24 cellular contexts compared by ENCODE assay signal in the genomic region with DNA sequence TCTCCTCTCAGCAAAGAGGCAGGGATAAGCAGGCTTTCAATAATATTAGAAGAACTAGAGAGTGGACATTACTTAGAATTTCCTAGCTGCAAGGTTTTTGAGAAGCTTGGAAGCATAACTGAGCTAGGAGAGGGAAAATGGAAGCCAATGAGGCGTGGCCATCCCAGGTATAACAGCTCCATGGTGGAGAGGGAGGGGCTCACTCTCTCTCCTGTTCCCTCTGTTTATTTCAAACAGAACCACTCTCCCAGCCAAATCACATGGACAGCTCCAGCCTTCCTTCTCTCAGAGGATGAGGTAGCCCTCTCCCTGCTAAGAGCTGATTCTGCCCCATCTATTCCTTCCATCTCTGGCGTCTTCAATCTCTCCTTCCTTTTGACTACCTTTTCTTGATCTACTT.
"Had no signal": no experiment of that assay in that cellular context is flagged by ENCODE, and none has a peak within 500 bp of the region (broad histone marks: within the 10 kb centered on the region; RNA-seq: fewer than 3 reads in every experiment).

No MANE protein-coding gene starts in this region.

- H3K27me3 Mint-ChIP-seq: stimulated activated naive CD8-positive, alpha-beta T cell treated with anti-CD3 and anti-CD28 coated beads, Interleukin-15, amount 100 ng/mL, for 72 hours; stimulated activated naive CD8-positive, alpha-beta T cell treated with anti-CD3 and anti-CD28 coated beads, Interleukin-15, Interleukin-2, amounts not matched to agents 100 ng/mL and 50 ng/mL, for 24 hours had no signal

- DNase-seq: stimulated activated CD4-positive, alpha-beta T cell treated with anti-CD3 and anti-CD28 coated beads, Interleukin-2, amount 100 ng/mL, for 48 hours; stimulated activated CD4-positive, alpha-beta T cell treated with anti-CD3 and anti-CD28 coated beads, Interleukin-4, amount 100 ng/mL, for 1 hour; stimulated activated CD4-positive, alpha-beta T cell treated with anti-CD3 and anti-CD28 coated beads, Interleukin-4, amount 100 ng/mL, for 24 hours; stimulated activated CD4-positive, alpha-beta T cell treated with anti-CD3 and anti-CD28 coated beads, Interleukin-4, amount 100 ng/mL, for 4 hours; stimulated activated CD8-positive, alpha-beta memory T cell treated with anti-CD3 and anti-CD28 coated beads, Interleukin-4, amount 100 ng/mL, for 48 hours; stimulated activated naive B cell treated with anti-CD40 and anti-IgM and Interleukin-4, amounts not matched to agents 10 μg/mL and 1 μg/mL and 100 μg/mL, for 72 hours; stimulated activated naive CD4-positive, alpha-beta T cell; stimulated activated naive CD4-positive, alpha-beta T cell treated with Interleukin-2 at 50 U/mL for 16 hours; stimulated activated naive CD8-positive, alpha-beta T cell treated with anti-CD3 and anti-CD28 coated beads, Interleukin-15, amount 100 ng/mL, for 72 hours; stimulated activated naive CD8-positive, alpha-beta T cell treated with anti-CD3 and anti-CD28 coated beads, Interleukin-15, Interleukin-2, amounts not matched to agents 100 U/mL and 50 U/mL, for 24 hours; stomach; substantia nigra; testis; thyroid gland; tibial artery; transverse colon; trophoblast cell; upper lobe of left lung; upper lobe of right lung; uterus had no signal

- H3K27ac Mint-ChIP-seq: stimulated activated effector memory CD8-positive, alpha-beta T cell treated with anti-CD3 and anti-CD28 coated beads, Interleukin-12 subunit alpha, Interleukin-12 subunit beta, amount 100 ng/mL, for 72 hours; stimulated activated memory B cell treated with anti-CD40 and anti-IgM and Interleukin-4, amounts not matched to agents 10 μg/mL and 1 μg/mL and 100 μg/mL, for 72 hours; stimulated activated naive B cell treated with anti-CD40 and anti-IgM and Interleukin-4, amounts not matched to agents 10 μg/mL and 1 μg/mL and 100 μg/mL, for 72 hours; stimulated activated naive CD8-positive, alpha-beta T cell treated with anti-CD3 and anti-CD28 coated beads, Interleukin-15, amount 100 ng/mL, for 72 hours; stimulated activated naive CD8-positive, alpha-beta T cell treated with anti-CD3 and anti-CD28 coated beads, Interleukin-15, Interleukin-2, amounts not matched to agents 100 ng/mL and 50 ng/mL, for 24 hours; type B pancreatic cell had no signal

- ATAC-seq: stimulated activated effector memory CD8-positive, alpha-beta T cell treated with anti-CD3 and anti-CD28 coated beads, Interleukin-12 subunit alpha, Interleukin-12 subunit beta, amount 100 ng/mL, for 72 hours; stimulated activated memory B cell treated with anti-CD40 and anti-IgM and Interleukin-4, amounts not matched to agents 10 μg/mL and 1 μg/mL and 100 μg/mL, for 72 hours; stimulated activated naive B cell treated with anti-CD40 and anti-IgM and Interleukin-4, amounts not matched to agents 10 μg/mL and 1 μg/mL and 100 μg/mL, for 72 hours; stimulated activated naive CD8-positive, alpha-beta T cell treated with anti-CD3 and anti-CD28 coated beads, Interleukin-15, amount 100 ng/mL, for 72 hours; stimulated activated naive CD8-positive, alpha-beta T cell treated with anti-CD3 and anti-CD28 coated beads, Interleukin-15, Interleukin-2, amounts not matched to agents 100 U/mL and 50 U/mL, for 24 hours; upper lobe of right lung had no signal

- H3K9me3 Mint-ChIP-seq: type B pancreatic cell had no signal

- H3K36me3 Mint-ChIP-seq: stimulated activated effector memory CD8-positive, alpha-beta T cell treated with anti-CD3 and anti-CD28 coated beads, Interleukin-12 subunit alpha, Interleukin-12 subunit beta, amount 100 ng/mL, for 72 hours; stimulated activated memory B cell treated with anti-CD40 and anti-IgM and Interleukin-4, amounts not matched to agents 10 μg/mL and 1 μg/mL and 100 μg/mL, for 72 hours; stimulated activated naive B cell treated with anti-CD40 and anti-IgM and Interleukin-4, amounts not matched to agents 10 μg/mL and 1 μg/mL and 100 μg/mL, for 72 hours; type B pancreatic cell had no signal

- H3K4me3 Mint-ChIP-seq: stimulated activated effector memory CD8-positive, alpha-beta T cell treated with anti-CD3 and anti-CD28 coated beads, Interleukin-12 subunit alpha, Interleukin-12 subunit beta, amount 100 ng/mL, for 72 hours; stimulated activated memory B cell treated with anti-CD40 and anti-IgM and Interleukin-4, amounts not matched to agents 10 μg/mL and 1 μg/mL and 100 μg/mL, for 72 hours; stimulated activated naive B cell treated with anti-CD40 and anti-IgM and Interleukin-4, amounts not matched to agents 10 μg/mL and 1 μg/mL and 100 μg/mL, for 72 hours; stimulated activated naive CD8-positive, alpha-beta T cell treated with anti-CD3 and anti-CD28 coated beads, Interleukin-15, amount 100 ng/mL, for 72 hours; stimulated activated naive CD8-positive, alpha-beta T cell treated with anti-CD3 and anti-CD28 coated beads, Interleukin-15, Interleukin-2, amounts not matched to agents 100 ng/mL and 50 ng/mL, for 24 hours; type B pancreatic cell had no signal

- H3K4me1 Mint-ChIP-seq: stimulated activated effector memory CD8-positive, alpha-beta T cell treated with anti-CD3 and anti-CD28 coated beads, Interleukin-12 subunit alpha, Interleukin-12 subunit beta, amount 100 ng/mL, for 72 hours; stimulated activated memory B cell treated with anti-CD40 and anti-IgM and Interleukin-4, amounts not matched to agents 10 μg/mL and 1 μg/mL and 100 μg/mL, for 72 hours; stimulated activated naive B cell treated with anti-CD40 and anti-IgM and Interleukin-4, amounts not matched to agents 10 μg/mL and 1 μg/mL and 100 μg/mL, for 72 hours; stimulated activated naive CD8-positive, alpha-beta T cell treated with anti-CD3 and anti-CD28 coated beads, Interleukin-15, amount 100 ng/mL, for 72 hours had no signal
